Comparison of ENCODE assay signal across 16 cellular contexts in genomic region chr17:81288715-81289114, GRCh38. TPM values are rescaled to one million over a fixed set of nuclear protein-coding genes. Genes with fewer than 3 reads are reported as not detected.
DNase-seq lines count a peak whose midpoint lies in the region; ATAC-seq and TF ChIP-seq lines count a peak whose summit lies in the region.
"Had no signal": no experiment of that assay in that cellular context is flagged by ENCODE, and none has a peak within 500 bp of the region (broad histone marks: within the 10 kb centered on the region; RNA-seq: fewer than 3 reads in every experiment).

No MANE protein-coding gene starts in this region.

- H3K4me1 ChIP-seq in upper lobe of left lung: peaks cover 51 to 68% (median 59%) of the 10 kb centered on the region in 4 donors
- H3K4me1 ChIP-seq: HAP-1 had no signal

- H3K36me3 Mint-ChIP-seq in dendritic cell treated with granulocyte-macrophage colony-stimulating factor and Interleukin-4, amounts not matched to agents 40 ng/mL and 50 ng/mL, for 4 days (ENCODE audit: low read depth): peaks cover 60% of the 10 kb centered on the region

- TF ChIP-seq EP300 in upper lobe of left lung (IDR thresholded peaks at IDR 0.05): no peak

- no peaks in the 10 kb centered on the region for H3K9me3 ChIP-seq in upper lobe of left lung
- H3K9me3 ChIP-seq: HAP-1 had no signal

- WGBS in upper lobe of left lung, 2 donors: 88 to 91% methylated on average over 8 of the region's 8 CpGs

- H3K27ac ChIP-seq in HL-60 (replicated peaks) (peak overlapping the region; percentile 80), upper lobe of left lung (peak overlapping the region in 3 of 4 donors; percentile 44 to 93 (median 86))

- H3K4me3 Mint-ChIP-seq in dendritic cell treated with granulocyte-macrophage colony-stimulating factor and Interleukin-4, amounts not matched to agents 40 ng/mL and 50 ng/mL, for 4 days: no peak overlapping the region
- H3K4me3 Mint-ChIP-seq: B cell had no signal

- peaks cover 76% of the 10 kb centered on the region for H3K4me1 Mint-ChIP-seq in dendritic cell treated with granulocyte-macrophage colony-stimulating factor and Interleukin-4, amounts not matched to agents 40 ng/mL and 50 ng/mL, for 4 days (ENCODE audit: low read depth)

- no peak overlapping the region for H3K4me3 ChIP-seq in HL-60 (replicated peaks; ENCODE audit: insufficient read depth, low read length)
- H3K4me3 ChIP-seq in upper lobe of left lung: no peak overlapping the region
- H3K4me3 ChIP-seq: GM12878, HAP-1 had no signal

- no peaks in the 10 kb centered on the region for H3K27me3 Mint-ChIP-seq in dendritic cell treated with granulocyte-macrophage colony-stimulating factor and Interleukin-4, amounts not matched to agents 40 ng/mL and 50 ng/mL, for 4 days
- H3K27me3 Mint-ChIP-seq: B cell had no signal

- intact Hi-C loops in Right ventricle myocardium inferior (cut with DNase I): no loop called here
- intact Hi-C loops in cardiac septum (cut with DNase I): no loop called here
- intact Hi-C loops in dendritic cell treated with granulocyte-macrophage colony-stimulating factor and Interleukin-4, amounts not matched to agents 40 ng/mL and 50 ng/mL, for 4 days (cut with micrococcal nuclease): no loop called here

- H3K9me3 Mint-ChIP-seq in dendritic cell treated with granulocyte-macrophage colony-stimulating factor and Interleukin-4, amounts not matched to agents 40 ng/mL and 50 ng/mL, for 4 days: no peaks in the 10 kb centered on the region

- no peak for TF ChIP-seq POLR2A in upper lobe of left lung (IDR thresholded peaks at IDR 0.05)

- H3K36me3 ChIP-seq in upper lobe of left lung: peaks cover 0 to 31% (median 16%) of the 10 kb centered on the region in 4 donors

- H3K27ac Mint-ChIP-seq in dendritic cell treated with granulocyte-macrophage colony-stimulating factor and Interleukin-4, amounts not matched to agents 40 ng/mL and 50 ng/mL, for 4 days: peak overlapping the region; percentile 94
- H3K27ac Mint-ChIP-seq: B cell had no signal

- ATAC-seq in Right ventricle myocardium inferior (no peak), upper lobe of left lung (ENCODE audit: low FRiP score in 2 of 2) (no peak)
- ATAC-seq: GM12878 had no signal

- DNase-seq in Right ventricle myocardium inferior (ENCODE audit: missing footprints): peak; percentile 30
- DNase-seq in cardiac septum (ENCODE audit: low spot score): no peak
- no peak for DNase-seq in HL-60 (ENCODE audit: low read depth in 1 of 2, low spot score in 1 of 2)
- DNase-seq in upper lobe of left lung: no peak
- DNase-seq in NCI-H2029 (lab: John Stamatoyannopoulos, UW): no peak
- no peak for DNase-seq in Ammon's horn (ENCODE audit: low spot score)
- DNase-seq: DND-41; NCI-H187; NCI-H345; NCI-H69; NK-92 treated with Interleukin-12 subunit alpha and Interleukin-12 subunit beta, amount 100 ng/mL, for 24 hours; SIG-M5 had no signal

- H3K27me3 ChIP-seq in HL-60 (ENCODE audit: insufficient read depth, poor library complexity, severe bottlenecking) (no peaks in the 10 kb centered on the region), upper lobe of left lung (no peaks in the 10 kb centered on the region)

- TF ChIP-seq CTCF in HL-60 (IDR thresholded peaks at IDR 0.05; ENCODE audit: insufficient read depth, low read length): no peak
- no peak for TF ChIP-seq CTCF in upper lobe of left lung (IDR thresholded peaks at IDR 0.05)

RNA-seq across cellular contexts. Expression of gene SLC38A10, which starts 6.4 kb away (rescaled TPM):
- total RNA-seq in Right ventricle myocardium inferior: 44.6 TPM
- 36.0 TPM for total RNA-seq in cardiac septum
- total RNA-seq in upper lobe of left lung: 100 to 1,000 TPM in 4 of 6 donors, 10 to 100 TPM in 2; 90.6 to 208 (median 110) TPM

RNA-seq across cellular contexts. Expression of gene NDUFAF8, which starts 49.6 kb away (rescaled TPM):
- 58.0 TPM for total RNA-seq in Right ventricle myocardium inferior
- total RNA-seq in cardiac septum: 61.0 TPM
- 10 to 100 TPM; 19.6 to 38.1 (median 33.6) TPM for total RNA-seq in upper lobe of left lung

RNA-seq across cellular contexts. Expression of gene TEPSIN, which starts 49.9 kb away (rescaled TPM):
- total RNA-seq in Right ventricle myocardium inferior (11.1 TPM), cardiac septum (12.6 TPM), upper lobe of left lung (100 to 1,000 TPM in 2 of 6 donors, 10 to 100 TPM in 4; 33.1 to 141 (median 49.7) TPM)
